24 cellular contexts compared by ENCODE assay signal in the genomic region with DNA sequence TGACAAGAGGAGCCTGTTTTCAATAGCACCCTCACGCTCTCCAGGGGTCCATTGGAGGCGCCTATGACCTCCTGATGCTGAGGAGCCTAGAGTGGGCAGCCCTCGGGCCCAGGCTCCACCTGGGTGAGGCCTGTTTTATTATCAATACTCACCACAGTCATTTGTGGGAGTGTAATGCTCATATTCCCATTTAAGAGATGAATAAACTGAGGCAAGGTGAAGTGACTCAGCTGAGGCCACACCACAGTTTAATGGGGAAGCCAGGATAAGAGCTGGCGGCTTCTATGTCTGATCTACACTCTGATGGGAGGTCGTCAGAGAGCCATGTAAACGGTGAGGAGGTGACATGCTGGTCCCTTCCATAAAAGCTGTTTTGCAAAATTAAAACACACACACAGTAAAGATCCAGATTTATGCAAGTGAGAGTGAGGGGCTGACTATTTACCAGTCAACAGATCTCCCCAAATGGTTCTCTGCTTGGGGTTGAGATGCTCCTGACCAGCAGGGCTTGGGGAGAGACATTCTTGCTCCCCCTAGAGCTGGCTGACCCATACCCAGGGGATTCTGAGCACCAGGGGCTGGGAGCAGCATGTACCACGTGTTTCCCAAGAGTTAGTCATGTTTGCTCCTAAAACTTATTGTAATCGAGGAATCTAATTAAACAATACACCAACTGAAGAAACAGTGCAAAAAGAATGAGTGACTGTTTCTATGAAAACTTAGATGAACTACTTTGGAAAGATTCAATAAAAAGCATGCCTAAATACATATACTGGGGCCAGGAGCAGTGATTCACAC.
DNase-seq lines count a peak whose midpoint lies in the region; ATAC-seq, FAIRE-seq and TF ChIP-seq lines count a peak whose summit lies in the region.
"Had no signal": no experiment of that assay in that cellular context is flagged by ENCODE, and none has a peak within 500 bp of the region (broad histone marks: within the 10 kb centered on the region; RNA-seq: fewer than 3 reads in every experiment).

No MANE protein-coding gene starts in this region.

- H3K9me3 ChIP-seq in K562 (replicated peaks; ENCODE audit: control insufficient read depth, insufficient read depth, low read depth, low read length) = no peaks in the 10 kb centered on the region
- H3K9me3 ChIP-seq in Caco-2 = no peaks in the 10 kb centered on the region
- H3K9me3 ChIP-seq: BE2C, HAP-1, neutrophil, tibial artery had no signal

- H3K27ac ChIP-seq in K562 (ENCODE audit: extremely low read depth, low read depth, low read length) = no peak overlapping the region
- H3K27ac ChIP-seq: neutrophil, tibial artery had no signal

- CTCF ChIA-PET in K562 (lab: Yijun Ruan, JAX; ENCODE audit: low intra/inter-chr PET ratio) = no interaction called here
- CTCF ChIA-PET in Caco-2 (lab: Charles Lee) = no interaction called here

- no peak for TF ChIP-seq EP300 in K562 (IDR thresholded peaks at IDR 0.05; ENCODE audit: low read length)

- no peak overlapping the region for H3K4me2 ChIP-seq in K562 (ENCODE audit: insufficient read depth, low read length)

- ATAC-seq in K562 (peak; percentile 70), GM18858 (IDR thresholded peaks at IDR 0.05; ENCODE audit: unreplicated experiment) (no peak)
- ATAC-seq: left lobe of liver, Right ventricle myocardium inferior had no signal

- POLR2A ChIA-PET in K562 (lab: Yijun Ruan, JAX) (interaction anchor here (0.7 to 11.6 kb wide), 4 partner anchors 10 to 163 kb away, joined by 4 to 127 read pairs (median 4); no protein-coding TSS in a partner anchor), Caco-2 (lab: Charles Lee) (no interaction called here)

- no peak overlapping the region for H3K4me3 Mint-ChIP-seq in Caco-2 (ENCODE audit: unreplicated experiment)
- H3K4me3 Mint-ChIP-seq: activated CD4-positive, alpha-beta T cell treated with anti-CD3 and anti-CD28 coated beads, Interleukin-2, amount 10 ng/mL, durations not matched to agents 7 days and 5 days; central memory CD8-positive, alpha-beta T cell had no signal

- no peaks in the 10 kb centered on the region for H3K9me1 ChIP-seq in K562 (ENCODE audit: control insufficient read depth, insufficient read depth, low read length)

- DNase-seq in EH (ENCODE audit: low read depth) = peak; percentile 44
- DNase-seq in HT1080 (ENCODE audit: low read depth) = peak; percentile 36
- DNase-seq in K562 (ENCODE audit: extremely low read depth in 1 of 4, low spot score in 3 of 4) = peak; percentile 58 to 69 (median 64)
- DNase-seq in renal cortical epithelial cell (ENCODE audit: low read depth) = peak; percentile 22
- no peak for DNase-seq in activated naive CD4-positive, alpha-beta T cell treated with Interleukin-2 at 50 U/mL for 16 hours
- no peak for DNase-seq in Caco-2
- DNase-seq in hippocampal formation (lab: John Stamatoyannopoulos, UW) = no peak
- DNase-seq: activated CD4-positive, alpha-beta T cell treated with anti-CD3 and anti-CD28 coated beads, Interleukin-2, amount 10 ng/mL, durations not matched to agents 7 days and 5 days; activated CD8-positive, alpha-beta memory T cell treated with anti-CD3 and anti-CD28 coated beads, Interleukin-2, amount 50 U/mL, for 4 hours; activated gamma-delta T cell treated with Interleukin-2 at 50 U/mL for 16 hours; BE2C; GF-D8; KG1; NCI-H1092; NCI-H524 treated with DMSO at 0.1 percent for 48 hours; retina had no signal

- 10% methylated on average over 8 of the region's 8 CpGs for WGBS in K562 (ENCODE audit: insufficient coverage, low coverage, missing lambda C conversion rate)

- intact Hi-C loops in K562 (cut with micrococcal nuclease) = no loop called here
- intact Hi-C loops in Caco-2 (cut with micrococcal nuclease; ENCODE audit: unreplicated experiment) = no loop called here

- no peak overlapping the region for H2AFZ ChIP-seq in K562 (ENCODE audit: low read depth, low read length)

- H3K4me3 ChIP-seq in K562 (no peak overlapping the region), Caco-2 (ENCODE audit: low read depth, low read length) (no peak overlapping the region)
- H3K4me3 ChIP-seq: HAP-1, tibial artery had no signal

- peak; percentile 8 to 40; a peak in 2 of 4 replicates for TF ChIP-seq RAD21 in K562 (CRISPR knock-in tag; conservative IDR thresholded peaks at IDR 0.05 in 1 of 2, IDR thresholded peaks at IDR 0.05 in 1 of 2)

- peaks cover 12% of the 10 kb centered on the region; the same call in 1 of the 2 replicates for H4K20me1 ChIP-seq in K562 (replicated peaks; ENCODE audit: control insufficient read depth, insufficient read depth, low read length)

- H3K4me1 Mint-ChIP-seq in Caco-2 (ENCODE audit: low read depth, unreplicated experiment) = peaks cover 11% of the 10 kb centered on the region
- H3K4me1 Mint-ChIP-seq: central memory CD8-positive, alpha-beta T cell had no signal

- FAIRE-seq in K562 (lab: Jason Lieb, UNC) = peak; percentile 59
- FAIRE-seq: GM12891 had no signal

- H3K79me2 ChIP-seq in K562 (ENCODE audit: control insufficient read depth, insufficient read depth, low read length) = no peaks in the 10 kb centered on the region

- H3K4me1 ChIP-seq in K562 (replicated peaks in 1 of 2; ENCODE audit: control insufficient read depth in 2 of 2, insufficient read depth in 2 of 2, low read length in 2 of 2) (peaks cover 15 to 30% of the 10 kb centered on the region in 2 experiments), Caco-2 (peaks cover 17% of the 10 kb centered on the region)
- H3K4me1 ChIP-seq: HAP-1 had no signal

- no peaks in the 10 kb centered on the region for H3K36me3 Mint-ChIP-seq in Caco-2 (ENCODE audit: insufficient read depth, unreplicated experiment)

- no peaks in the 10 kb centered on the region for H3K27me3 Mint-ChIP-seq in Caco-2 (ENCODE audit: insufficient read depth, unreplicated experiment)
- H3K27me3 Mint-ChIP-seq: activated CD4-positive, alpha-beta T cell treated with anti-CD3 and anti-CD28 coated beads, Interleukin-2, amount 10 ng/mL, durations not matched to agents 7 days and 5 days had no signal

- BruUV-seq in K562 (replicated peaks; lab: Mats Ljungman, UMichigan) (no TSS peak), Caco-2 (replicated peaks; lab: Mats Ljungman, UMichigan) (no TSS peak)

- no peak overlapping the region for H3K27ac Mint-ChIP-seq in Caco-2 (ENCODE audit: unreplicated experiment)
- H3K27ac Mint-ChIP-seq: activated CD4-positive, alpha-beta T cell treated with anti-CD3 and anti-CD28 coated beads, Interleukin-2, amount 10 ng/mL, durations not matched to agents 7 days and 5 days had no signal

- in situ Hi-C loops in K562 (cut with MboI) = no loop called here

- H3K36me3 ChIP-seq in K562 (ENCODE audit: control insufficient read depth, insufficient read depth, low read length) (no peaks in the 10 kb centered on the region), Caco-2 (ENCODE audit: control insufficient read depth, insufficient read depth, low read length) (no peaks in the 10 kb centered on the region)
- H3K36me3 ChIP-seq: BE2C, HAP-1, neutrophil, tibial artery had no signal

- TF ChIP-seq CTCF in K562 (IDR thresholded peaks at IDR 0.05 in 2 of 3, conservative IDR thresholded peaks at IDR 0.05 in 1 of 3; ENCODE audit: insufficient read depth in 2 of 3, low read depth in 1 of 3, low read length in 3 of 3) = peak; percentile 59 to 74 (median 65)
- no peak for TF ChIP-seq CTCF in Caco-2 (IDR thresholded peaks at IDR 0.05; ENCODE audit: insufficient read depth in 1 of 2, low read depth in 1 of 2, low read length in 1 of 2, severe bottlenecking in 1 of 2, unreplicated experiment in 1 of 2)

- TF ChIP-seq POLR2A in K562 (conservative IDR thresholded peaks at IDR 0.05) = no peak

- peaks cover 29 to 59% of the 10 kb centered on the region in 2 experiments for H3K27me3 ChIP-seq in K562 (ENCODE audit: control insufficient read depth in 2 of 2, insufficient read depth in 2 of 2, low read length in 2 of 2)
- H3K27me3 ChIP-seq in Caco-2 (replicated peaks; ENCODE audit: control insufficient read depth, insufficient read depth, low read length) = no peaks in the 10 kb centered on the region

- no peak overlapping the region for H3K9ac ChIP-seq in K562 (ENCODE audit: insufficient read depth in 1 of 2, low read depth in 2 of 2, low read length in 2 of 2)

- no peaks in the 10 kb centered on the region for H3K9me3 Mint-ChIP-seq in Caco-2 (ENCODE audit: unreplicated experiment)
- H3K9me3 Mint-ChIP-seq: activated CD4-positive, alpha-beta T cell treated with anti-CD3 and anti-CD28 coated beads, Interleukin-2, amount 10 ng/mL, durations not matched to agents 7 days and 5 days; central memory CD8-positive, alpha-beta T cell had no signal

TF ChIP-seq in K562, 482 proteins besides CTCF, POLR2A, EP300 and RAD21 (continues in another document):
- TF ChIP-seq MYC (IDR thresholded peaks at IDR 0.05; ENCODE audit: low read depth, low read length) (peak; percentile 32; the same call in 1 of the 2 replicates), MYC (CRISPR knock-in tag; IDR thresholded peaks at IDR 0.05; ENCODE audit: borderline replicate concordance, low read depth) (no peak), PHTF2 (CRISPR knock-in tag; IDR thresholded peaks at IDR 0.05) (no peak), ZBTB7A (IDR thresholded peaks at IDR 0.05; ENCODE audit: borderline replicate concordance, control insufficient read depth, low read depth, low read length) (0 out of 2 replicates have a peak, but pooled peaks have one; percentile 22), GTF2E2 (tag; IDR thresholded peaks at IDR 0.05) (no peak), MYBL2 (IDR thresholded peaks at IDR 0.05; ENCODE audit: low read depth) (no peak), MYBL2 (CRISPR knock-in tag; IDR thresholded peaks at IDR 0.05; ENCODE audit: borderline replicate concordance) (no peak), L3MBTL2 (IDR thresholded peaks at IDR 0.05) (0 out of 2 replicates have a peak, but pooled peaks have one; percentile 28), PHF21A (IDR thresholded peaks at IDR 0.05; ENCODE audit: borderline replicate concordance, low read depth) (no peak), RAD51 (IDR thresholded peaks at IDR 0.05; ENCODE audit: borderline replicate concordance, low read depth) (peak; percentile 49; the same call in 1 of the 2 replicates)
- TF ChIP-seq, protein P1, sequence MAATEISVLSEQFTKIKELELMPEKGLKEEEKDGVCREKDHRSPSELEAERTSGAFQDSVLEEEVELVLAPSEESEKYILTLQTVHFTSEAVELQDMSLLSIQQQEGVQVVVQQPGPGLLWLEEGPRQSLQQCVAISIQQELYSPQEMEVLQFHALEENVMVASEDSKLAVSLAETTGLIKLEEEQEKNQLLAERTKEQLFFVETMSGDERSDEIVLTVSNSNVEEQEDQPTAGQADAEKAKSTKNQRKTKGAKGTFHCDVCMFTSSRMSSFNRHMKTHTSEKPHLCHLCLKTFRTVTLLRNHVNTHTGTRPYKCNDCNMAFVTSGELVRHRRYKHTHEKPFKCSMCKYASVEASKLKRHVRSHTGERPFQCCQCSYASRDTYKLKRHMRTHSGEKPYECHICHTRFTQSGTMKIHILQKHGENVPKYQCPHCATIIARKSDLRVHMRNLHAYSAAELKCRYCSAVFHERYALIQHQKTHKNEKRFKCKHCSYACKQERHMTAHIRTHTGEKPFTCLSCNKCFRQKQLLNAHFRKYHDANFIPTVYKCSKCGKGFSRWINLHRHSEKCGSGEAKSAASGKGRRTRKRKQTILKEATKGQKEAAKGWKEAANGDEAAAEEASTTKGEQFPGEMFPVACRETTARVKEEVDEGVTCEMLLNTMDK (IDR thresholded peaks at IDR 0.05; ENCODE audit: borderline replicate concordance, insufficient read depth, low read depth, low read length, poor library complexity, severe bottlenecking) = no peak

Comparison
In these comparisons a context has a peak if more than half of its experiments do, and no peak if none do; other contexts are left out.
1. DNase-seq: peak in EH (single experiment), HT1080 (single experiment), K562 (4 of 4) and renal cortical epithelial cell (single experiment); none in activated naive CD4-positive, alpha-beta T cell treated with Interleukin-2 at 50 U/mL for 16 hours (single experiment), Caco-2 (0 of 2) and hippocampal formation (0 of 2).
2. CTCF ChIP-seq: peak in K562 (3 of 3); none in Caco-2 (0 of 2).